Comparison of ENCODE assay signal across 8 cellular contexts in genomic region chr11:70203749-70204465, GRCh38. TPM values are rescaled to one million over a fixed set of nuclear protein-coding genes. Genes with fewer than 3 reads are reported as not detected.
DNase-seq lines count a peak whose midpoint lies in the region; ATAC-seq and TF ChIP-seq lines count a peak whose summit lies in the region.

No MANE protein-coding gene starts in this region.

- intact Hi-C loops in mucosa of descending colon (cut with DNase I, micrococcal nuclease): loop anchor here in 1 of 2 donors (10.0 kb wide), 1 partner anchor 61 kb away; no protein-coding TSS in a partner anchor

- peak overlapping the region; percentile 95 for H3K27ac Mint-ChIP-seq in endodermal cell

- H3K36me3 ChIP-seq in endodermal cell (ENCODE audit: control insufficient read depth, insufficient read depth, low read length) (peaks cover 28% of the 10 kb centered on the region), mucosa of descending colon (ENCODE audit: low read depth) (peaks cover 5% of the 10 kb centered on the region)

- TF ChIP-seq CTCF in endodermal cell (conservative IDR thresholded peaks at IDR 0.05) (no peak), mucosa of descending colon (IDR thresholded peaks at IDR 0.05) (no peak)

- H3K27me3 ChIP-seq in endodermal cell (ENCODE audit: control insufficient read depth, insufficient read depth, low read length, poor library complexity, severe bottlenecking): no peaks in the 10 kb centered on the region

- peaks cover 34% of the 10 kb centered on the region for H3K36me3 Mint-ChIP-seq in endodermal cell (ENCODE audit: low read depth)

- H3K4me3 Mint-ChIP-seq in endodermal cell: peak overlapping the region; percentile 90

- DNase-seq in DMS 273 (lab: John Stamatoyannopoulos, UW; ENCODE audit: unreplicated experiment): peak; percentile 59
- no peak for DNase-seq in DMS 273 treated with DMSO at 0.1 percent for 48 hours (lab: John Stamatoyannopoulos, UW)
- DNase-seq in NCI-H748 (lab: John Stamatoyannopoulos, UW; ENCODE audit: unreplicated experiment): peak; percentile 44
- DNase-seq in activated CD8-positive, alpha-beta memory T cell treated with anti-CD3 and anti-CD28 coated beads for 1 hour (ENCODE audit: extremely low read depth in 1 of 2, low read depth in 1 of 2): peak; percentile 77 to 89
- no peak for DNase-seq in endodermal cell
- DNase-seq in mucosa of descending colon: peak; percentile 62 to 94 (median 68)
- peak; percentile 80 to 87 for DNase-seq in stimulated activated CD8-positive, alpha-beta memory T cell treated with anti-CD3 and anti-CD28 coated beads, Interleukin-2, amount 100 ng/mL, for 1 hour (ENCODE audit: low read depth in 2 of 2)

- peaks cover 11% of the 10 kb centered on the region for H3K9me3 Mint-ChIP-seq in endodermal cell

- peaks cover 46% of the 10 kb centered on the region for H3K4me1 Mint-ChIP-seq in endodermal cell

- 4 to 9% methylated on average over 17 to 29 of the region's 30 CpGs for WGBS in endodermal cell (ENCODE audit: insufficient coverage in 1 of 2, insufficient read length in 1 of 2), 2 experiments

- no peaks in the 10 kb centered on the region for H3K27me3 Mint-ChIP-seq in endodermal cell (ENCODE audit: insufficient read depth)

- H3K4me3 ChIP-seq in endodermal cell (ENCODE audit: low read length) (peak overlapping the region; percentile 95), mucosa of descending colon (peak overlapping the region; percentile 69)

- peaks cover 30% of the 10 kb centered on the region for H3K4me1 ChIP-seq in endodermal cell (ENCODE audit: control insufficient read depth, insufficient read depth, low read length)
- H3K4me1 ChIP-seq in mucosa of descending colon (ENCODE audit: low read depth): peaks cover 16% of the 10 kb centered on the region

- H3K9ac ChIP-seq in endodermal cell (ENCODE audit: extremely low read depth, low read length, poor library complexity, severe bottlenecking): peak overlapping the region; percentile 97

- no peak overlapping the region for H3K27ac ChIP-seq in endodermal cell (ENCODE audit: low read depth, low read length)

- ATAC-seq in HG02852 (IDR thresholded peaks at IDR 0.05; ENCODE audit: unreplicated experiment) (peak; percentile 35), mucosa of descending colon (peak; percentile 85)

- peaks cover 12% of the 10 kb centered on the region for H3K9me3 ChIP-seq in endodermal cell (ENCODE audit: control insufficient read depth, low read length)
- peaks cover 2% of the 10 kb centered on the region for H3K9me3 ChIP-seq in mucosa of descending colon

RNA-seq across cellular contexts. Expression of gene FADD, which starts 0.8 kb away (rescaled TPM):
- total RNA-seq in endodermal cell: 10 to 100 TPM; 50.6 to 53.1 TPM
- polyA plus RNA-seq in endodermal cell (2013, experiment 1 of 2): 24.4 TPM
- polyA plus RNA-seq in endodermal cell (2013, experiment 2 of 2): 22.4 TPM
- total RNA-seq in mucosa of descending colon: 10 to 100 TPM; 26.3 to 31.0 (median 26.9) TPM

Comparison
In these comparisons a context has a peak if more than half of its experiments do, and no peak if none do; other contexts are left out.
1. DNase-seq: peak in DMS 273 (single experiment), NCI-H748 (single experiment), activated CD8-positive, alpha-beta memory T cell treated with anti-CD3 and anti-CD28 coated beads for 1 hour (2 of 2), mucosa of descending colon (3 of 3) and stimulated activated CD8-positive, alpha-beta memory T cell treated with anti-CD3 and anti-CD28 coated beads, Interleukin-2, amount 100 ng/mL, for 1 hour (2 of 2); none in DMS 273 treated with DMSO at 0.1 percent for 48 hours (single experiment) and endodermal cell (single experiment).